ENCODE assay signal across 31 cellular contexts in genomic region chr2:38266382-38267051, GRCh38.
DNase-seq lines count a peak whose midpoint lies in the region; ATAC-seq, FAIRE-seq and TF ChIP-seq lines count a peak whose summit lies in the region.
"Had no signal": no experiment of that assay in that cellular context is flagged by ENCODE, and none has a peak within 500 bp of the region (broad histone marks: within the 10 kb centered on the region; RNA-seq: fewer than 3 reads in every experiment).

No MANE protein-coding gene starts in this region.

- H3K4me3 ChIP-seq in NB4 (ENCODE audit: low read depth, low read length) (no peak overlapping the region), K562 (no peak overlapping the region), suprapubic skin (no peak overlapping the region), small intestine (ENCODE audit: low read depth in 1 of 2, low read length in 2 of 2) (no peak overlapping the region)
- H3K4me3 ChIP-seq: esophagus squamous epithelium, hepatocyte, transverse colon had no signal

- H3K27ac ChIP-seq in K562 (ENCODE audit: extremely low read depth, low read depth, low read length) (no peak overlapping the region), suprapubic skin (peak overlapping the region; percentile 40), small intestine (ENCODE audit: low read depth in 1 of 2, low read length in 1 of 2) (no peak overlapping the region)
- H3K27ac ChIP-seq: 22Rv1, esophagus squamous epithelium, hepatocyte, transverse colon had no signal

- ATAC-seq in K562 = no peak
- no peak for ATAC-seq in HG03469 (IDR thresholded peaks at IDR 0.05; ENCODE audit: unreplicated experiment)
- no peak for ATAC-seq in HG02571 (IDR thresholded peaks at IDR 0.05; ENCODE audit: unreplicated experiment)
- ATAC-seq: activated CD4-positive, CD25-positive, alpha-beta regulatory T cell treated with anti-CD3 and anti-CD28 coated beads, Interleukin-2, amount 50 U/mL, for 24 hours; activated T-cell treated with anti-CD3 and anti-CD28 coated beads, Interleukin-2, amount 50 U/mL, for 4 hours; left lobe of liver; natural killer cell; PC-3; right cardiac atrium had no signal

- FAIRE-seq in K562 (lab: Jason Lieb, UNC) (no peak), small intestine (lab: Jason Lieb, UNC) (no peak)
- FAIRE-seq: frontal cortex, H1, TTC549 had no signal

- TF ChIP-seq RAD21 in K562 (CRISPR knock-in tag; conservative IDR thresholded peaks at IDR 0.05 in 1 of 2, IDR thresholded peaks at IDR 0.05 in 1 of 2) = no peak

- H3K4me1 ChIP-seq in K562 (replicated peaks in 1 of 2; ENCODE audit: control insufficient read depth in 2 of 2, insufficient read depth in 2 of 2, low read length in 2 of 2) = no peaks in the 10 kb centered on the region
- peaks cover 6% of the 10 kb centered on the region for H3K4me1 ChIP-seq in suprapubic skin
- H3K4me1 ChIP-seq in small intestine (ENCODE audit: control insufficient read depth in 2 of 2, insufficient read depth in 1 of 2, low read depth in 1 of 2, low read length in 1 of 2) = peaks cover 0 to 2% of the 10 kb centered on the region in 2 donors
- H3K4me1 ChIP-seq: esophagus squamous epithelium, transverse colon had no signal

- TF ChIP-seq CTCF in NB4 (IDR thresholded peaks at IDR 0.05; ENCODE audit: low read depth, low read length) (no peak), K562 (IDR thresholded peaks at IDR 0.05 in 2 of 3, conservative IDR thresholded peaks at IDR 0.05 in 1 of 3; ENCODE audit: insufficient read depth in 2 of 3, low read depth in 1 of 3, low read length in 3 of 3) (no peak), suprapubic skin (IDR thresholded peaks at IDR 0.05) (no peak)

- POLR2A ChIA-PET in K562 (lab: Yijun Ruan, JAX) = no interaction called here

- H4K20me1 ChIP-seq in K562 (replicated peaks; ENCODE audit: control insufficient read depth, insufficient read depth, low read length) = no peaks in the 10 kb centered on the region

- intact Hi-C loops in K562 (cut with micrococcal nuclease) = no loop called here

- H3K9ac ChIP-seq in K562 (ENCODE audit: insufficient read depth in 1 of 2, low read depth in 2 of 2, low read length in 2 of 2) = no peak overlapping the region

- H3K27me3 ChIP-seq in K562 (ENCODE audit: control insufficient read depth in 2 of 2, insufficient read depth in 2 of 2, low read length in 2 of 2) (peaks cover 4 to 15% of the 10 kb centered on the region in 2 experiments; a peak in 4 of 5 replicates), suprapubic skin (no peaks in the 10 kb centered on the region), small intestine (ENCODE audit: control insufficient read depth in 2 of 2, insufficient read depth in 2 of 2, low read length in 2 of 2) (no peaks in the 10 kb centered on the region)
- H3K27me3 ChIP-seq: hepatocyte, transverse colon had no signal

- TF ChIP-seq EP300 in K562 (IDR thresholded peaks at IDR 0.05; ENCODE audit: low read length) (no peak), suprapubic skin (IDR thresholded peaks at IDR 0.05) (no peak)

- DNase-seq in NOMO-1 (lab: John Stamatoyannopoulos, UW; ENCODE audit: unreplicated experiment in 2 of 2) (peak; percentile 20 to 28), NOMO-1 treated with dmso at 0.1 percent for 144 hours (lab: John Stamatoyannopoulos, UW; ENCODE audit: unreplicated experiment) (no peak), NB4 (ENCODE audit: low read depth) (peak; percentile 45), K562 (ENCODE audit: extremely low read depth in 1 of 4, low spot score in 3 of 4) (no peak), suprapubic skin (ENCODE audit: low spot score in 2 of 2) (no peak), small intestine (no peak)
- DNase-seq: activated naive CD4-positive, alpha-beta T cell treated with Interleukin-2 at 50 U/mL for 16 hours; activated T-cell treated with anti-CD3 and anti-CD28 coated beads, Interleukin-2, amount 50 U/mL, for 4 hours; aorta; caudate nucleus; DMS53; esophagus squamous epithelium; GDM1; midbrain; natural killer cell; NCI-H2081 treated with DMSO at 0.1 percent for 48 hours; NCI-H345; NCI-H774; PC-3; right cardiac atrium; SHP77; transverse colon had no signal

- CTCF ChIA-PET in K562 (lab: Yijun Ruan, JAX; ENCODE audit: low intra/inter-chr PET ratio) = no interaction called here

- no peak overlapping the region for H3K4me2 ChIP-seq in K562 (ENCODE audit: insufficient read depth, low read length)
- H3K4me2 ChIP-seq: hepatocyte had no signal

- H3K79me2 ChIP-seq in K562 (ENCODE audit: control insufficient read depth, insufficient read depth, low read length) = no peaks in the 10 kb centered on the region
- H3K79me2 ChIP-seq: hepatocyte had no signal

- WGBS in K562 (ENCODE audit: insufficient coverage, low coverage, missing lambda C conversion rate) = 0% methylated on average over 3 of the region's 3 CpGs
- WGBS in suprapubic skin = 83% methylated on average over 3 of the region's 3 CpGs
- 80 to 82% (median 80%) methylated on average over 3 of the region's 3 CpGs for WGBS in small intestine, 3 donors

- H3K36me3 ChIP-seq in K562 (ENCODE audit: control insufficient read depth, insufficient read depth, low read length) (no peaks in the 10 kb centered on the region), suprapubic skin (no peaks in the 10 kb centered on the region), small intestine (ENCODE audit: control insufficient read depth in 2 of 2, insufficient read depth in 2 of 2, low read length in 2 of 2) (no peaks in the 10 kb centered on the region)
- H3K36me3 ChIP-seq: esophagus squamous epithelium, transverse colon had no signal

- in situ Hi-C loops in K562 (cut with MboI) = no loop called here

- BruUV-seq in K562 (replicated peaks; lab: Mats Ljungman, UMichigan) = no TSS peak

- H3K9me3 ChIP-seq in K562 (replicated peaks; ENCODE audit: control insufficient read depth, insufficient read depth, low read depth, low read length) (peaks cover 5% of the 10 kb centered on the region; the same call in 1 of the 2 replicates), suprapubic skin (no peaks in the 10 kb centered on the region), small intestine (ENCODE audit: control insufficient read depth, low read depth) (no peaks in the 10 kb centered on the region)
- H3K9me3 ChIP-seq: esophagus squamous epithelium, transverse colon had no signal

- TF ChIP-seq POLR2A in NB4 (IDR thresholded peaks at IDR 0.05; ENCODE audit: extremely low read depth, insufficient read length) (no peak), K562 (conservative IDR thresholded peaks at IDR 0.05) (no peak), suprapubic skin (IDR thresholded peaks at IDR 0.05) (no peak)

- no peaks in the 10 kb centered on the region for H3K9me1 ChIP-seq in K562 (ENCODE audit: control insufficient read depth, insufficient read depth, low read length)

- no peak overlapping the region for H2AFZ ChIP-seq in K562 (ENCODE audit: low read depth, low read length)
- H2AFZ ChIP-seq: hepatocyte had no signal

TF ChIP-seq in K562, 482 proteins besides CTCF, POLR2A, EP300 and RAD21 (continues in another document):
- TF ChIP-seq CBX5 (IDR thresholded peaks at IDR 0.05; ENCODE audit: borderline replicate concordance, low read depth) = 0 out of 2 replicates have a peak, but pooled peaks have one; percentile 16
- TF ChIP-seq ZNF445 (CRISPR knock-in tag; IDR thresholded peaks at IDR 0.05; ENCODE audit: low read depth) = no peak
- TF ChIP-seq JUND (IDR thresholded peaks at IDR 0.05; ENCODE audit: borderline replicate concordance, low read depth, low read length) = no peak
- no peak for TF ChIP-seq JUND (tag; IDR thresholded peaks at IDR 0.05; ENCODE audit: borderline replicate concordance, low read depth, low read length)
- no peak for TF ChIP-seq KLF16 (IDR thresholded peaks at IDR 0.05)
- TF ChIP-seq NCOA6 (IDR thresholded peaks at IDR 0.05) = no peak
- TF ChIP-seq TCF7L2 (IDR thresholded peaks at IDR 0.05; ENCODE audit: low read depth, low read length) = no peak
- no peak for TF ChIP-seq CBX2 (IDR thresholded peaks at IDR 0.05; ENCODE audit: insufficient read depth, low read length, poor library complexity, severe bottlenecking)
- TF ChIP-seq CBX3 (IDR thresholded peaks at IDR 0.05; ENCODE audit: borderline replicate concordance in 1 of 2, low read length in 2 of 2) = 0 out of 3 replicates have a peak, but pooled peaks of 1 of the 2 experiments have one; percentile 21
- no peak for TF ChIP-seq ZBTB7A (IDR thresholded peaks at IDR 0.05; ENCODE audit: borderline replicate concordance, control insufficient read depth, low read depth, low read length)
- TF ChIP-seq HSF4 (CRISPR knock-in tag; IDR thresholded peaks at IDR 0.05; ENCODE audit: borderline replicate concordance) = no peak
- TF ChIP-seq ZNF592 (IDR thresholded peaks at IDR 0.05) = no peak

Comparison
In these comparisons a context has a peak if more than half of its experiments do, and no peak if none do; other contexts are left out.
1. DNase-seq: peak in NOMO-1 (2 of 2) and NB4 (single experiment); none in NOMO-1 treated with dmso at 0.1 percent for 144 hours (single experiment), K562 (0 of 4), suprapubic skin (0 of 2) and small intestine (single experiment).